ENCODE assay signal across 8 cellular contexts in genomic region chr15:49421991-49422390, GRCh38. TPM values are rescaled to one million over a fixed set of nuclear protein-coding genes. Genes with fewer than 3 reads are reported as not detected.
DNase-seq lines count a peak whose midpoint lies in the region; ATAC-seq and TF ChIP-seq lines count a peak whose summit lies in the region.

No MANE protein-coding gene starts in this region.

- H3K9me3 ChIP-seq in CD4-positive, alpha-beta T cell (ENCODE audit: control insufficient read depth, low read length), result no peaks in the 10 kb centered on the region

- peaks cover 5% of the 10 kb centered on the region for H3K4me1 Mint-ChIP-seq in CD4-positive, alpha-beta T cell (ENCODE audit: low read depth)
- peaks cover 2% of the 10 kb centered on the region for H3K4me1 Mint-ChIP-seq in osteocyte (ENCODE audit: unreplicated experiment)

- TF ChIP-seq CTCF in CD4-positive, alpha-beta T cell (IDR thresholded peaks at IDR 0.05), result peak; percentile 72
- TF ChIP-seq CTCF in foreskin keratinocyte (conservative IDR thresholded peaks at IDR 0.05) (peak; percentile 89), osteocyte (IDR thresholded peaks at IDR 0.05) (peak; percentile 88)

- no peak overlapping the region for H3K27ac ChIP-seq in CD4-positive, alpha-beta T cell (ENCODE audit: low read depth, low read length)
- H3K27ac ChIP-seq in foreskin keratinocyte, result no peak overlapping the region

- peak overlapping the region; percentile 31 for H3K4me3 Mint-ChIP-seq in CD4-positive, alpha-beta T cell
- H3K4me3 Mint-ChIP-seq in osteocyte (ENCODE audit: unreplicated experiment), result peak overlapping the region; percentile 41

- H3K27ac Mint-ChIP-seq in CD4-positive, alpha-beta T cell, result peak overlapping the region; percentile 67
- H3K27ac Mint-ChIP-seq in osteocyte (ENCODE audit: unreplicated experiment), result no peak overlapping the region

- intact Hi-C loops in CD4-positive, alpha-beta T cell (cut with DNase I, micrococcal nuclease), result loop anchor here (1.0 to 10.0 kb wide), 7 partner anchors 187 to 1065 kb away; no protein-coding TSS in a partner anchor

- H3K4me1 ChIP-seq in foreskin keratinocyte, result no peaks in the 10 kb centered on the region

- peak in 4 of 10 experiments; percentile 5 to 35 (median 25) for DNase-seq in CD4-positive, alpha-beta T cell
- DNase-seq in NCI-H345 treated with DMSO at 0.1 percent for 48 hours (lab: John Stamatoyannopoulos, UW; ENCODE audit: unreplicated experiment), result peak; percentile 7
- DNase-seq in activated T-cell treated with anti-CD3 and anti-CD28 coated beads for 48 hours (ENCODE audit: low read depth), result peak; percentile 10
- DNase-seq in foreskin keratinocyte, result peak; percentile 17 to 39
- DNase-seq in osteocyte (ENCODE audit: extremely low spot score, unreplicated experiment), result peak; percentile 82
- DNase-seq in activated CD4-positive, CD25-positive, alpha-beta regulatory T cell (lab: John Stamatoyannopoulos, UW), result no peak

- H3K9me3 Mint-ChIP-seq in CD4-positive, alpha-beta T cell, result no peaks in the 10 kb centered on the region
- no peaks in the 10 kb centered on the region for H3K9me3 Mint-ChIP-seq in osteocyte (ENCODE audit: unreplicated experiment)

- CTCF ChIA-PET in CD4-positive, alpha-beta T cell (lab: Charles Lee), result interaction anchor here (0.7 to 2.5 kb wide), 4 partner anchors 8 to 696 kb away, joined by 3 to 15 read pairs (median 6); no protein-coding TSS in a partner anchor

- POLR2A ChIA-PET in CD4-positive, alpha-beta T cell (lab: Charles Lee), result no interaction called here

- H3K27me3 ChIP-seq in CD4-positive, alpha-beta T cell (ENCODE audit: control insufficient read depth, insufficient read depth, low read length), result no peaks in the 10 kb centered on the region
- H3K27me3 ChIP-seq in foreskin keratinocyte, result peaks cover 16% of the 10 kb centered on the region

- H3K36me3 Mint-ChIP-seq in CD4-positive, alpha-beta T cell (ENCODE audit: low read depth), result peaks cover 5% of the 10 kb centered on the region
- H3K36me3 Mint-ChIP-seq in osteocyte (ENCODE audit: unreplicated experiment), result no peaks in the 10 kb centered on the region

- ATAC-seq in CD4-positive, alpha-beta T cell (ENCODE audit: poor library complexity), result peak; percentile 41
- ATAC-seq in GM19455 (IDR thresholded peaks at IDR 0.05; ENCODE audit: unreplicated experiment) (peak; percentile 64), foreskin keratinocyte (peak; percentile 55), GM19035 (IDR thresholded peaks at IDR 0.05; ENCODE audit: unreplicated experiment) (no peak)

- peaks cover 5% of the 10 kb centered on the region for H3K27me3 Mint-ChIP-seq in CD4-positive, alpha-beta T cell
- no peaks in the 10 kb centered on the region for H3K27me3 Mint-ChIP-seq in osteocyte (ENCODE audit: unreplicated experiment)

RNA-seq across cellular contexts. Expression of gene FGF7, which starts 1.1 kb away (rescaled TPM):
- total RNA-seq in CD4-positive, alpha-beta T cell, result not detected
- total RNA-seq in foreskin keratinocyte (not detected in 2 replicates), osteocyte (0.32 TPM in 1 of 2 replicates, not detected in the other)
- not detected in 2 replicates for polyA plus RNA-seq in foreskin keratinocyte

Comparison
In these comparisons a context has a peak if more than half of its experiments do, and no peak if none do; other contexts are left out.
1. DNase-seq: peak in NCI-H345 treated with DMSO at 0.1 percent for 48 hours (single experiment), activated T-cell treated with anti-CD3 and anti-CD28 coated beads for 48 hours (single experiment), foreskin keratinocyte (2 of 2) and osteocyte (single experiment); none in activated CD4-positive, CD25-positive, alpha-beta regulatory T cell (0 of 4).
2. Peak in every context shown above with its lines, with median percentiles within 50 percentile points of each other: CTCF ChIP-seq.